18 cellular contexts compared by ENCODE assay signal in the genomic region with DNA sequence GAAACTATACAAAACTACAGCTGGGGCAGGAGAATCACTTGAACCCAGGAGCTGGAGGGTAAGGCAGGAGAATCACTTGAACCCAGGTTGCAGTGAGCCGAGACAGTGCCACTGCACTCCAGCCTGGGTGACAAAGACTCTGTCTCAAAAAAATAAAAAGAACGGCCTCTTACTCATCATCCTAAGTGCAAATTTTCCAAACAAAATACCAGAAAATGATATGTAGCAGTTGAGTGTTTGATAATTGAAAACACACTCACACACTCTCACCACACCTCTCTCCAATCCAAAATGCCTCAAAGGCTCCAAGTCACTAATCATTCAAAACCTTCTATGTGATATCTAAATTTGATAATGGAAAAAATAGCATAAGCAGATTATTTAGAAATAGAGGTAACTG. TPM values are rescaled to one million over a fixed set of nuclear protein-coding genes. Genes with fewer than 3 reads are reported as not detected.
A peak's percentile ranks its signal among the peaks of the same experiment; 100 is the strongest.
DNase-seq lines count a peak whose midpoint lies in the region; ATAC-seq and TF ChIP-seq lines count a peak whose summit lies in the region.
"Had no signal": no experiment of that assay in that cellular context is flagged by ENCODE, and none has a peak within 500 bp of the region (broad histone marks: within the 10 kb centered on the region; RNA-seq: fewer than 3 reads in every experiment).

No MANE protein-coding gene starts in this region.

- TF ChIP-seq CTCF in activated CD8-positive, alpha-beta T cell treated with anti-CD3 and anti-CD28 coated beads for 36 hours (IDR thresholded peaks at IDR 0.05) = no peak
- TF ChIP-seq CTCF in AG10803 (conservative IDR thresholded peaks at IDR 0.05; ENCODE audit: low read length) = no peak

- H3K4me1 Mint-ChIP-seq in activated CD8-positive, alpha-beta T cell treated with anti-CD3 and anti-CD28 coated beads for 36 hours (ENCODE audit: low read depth) = peaks cover 17% of the 10 kb centered on the region
- no peaks in the 10 kb centered on the region for H3K4me1 Mint-ChIP-seq in activated CD8-positive, alpha-beta T cell treated with anti-CD3 and anti-CD28 coated beads, Interleukin-2, amount 10 ng/mL, durations not matched to agents 7 days and 5 days (ENCODE audit: low read depth)
- peaks cover 10% of the 10 kb centered on the region for H3K4me1 Mint-ChIP-seq in T-helper 17 cell

- H3K36me3 Mint-ChIP-seq in activated CD8-positive, alpha-beta T cell treated with anti-CD3 and anti-CD28 coated beads for 36 hours (ENCODE audit: low read depth) = peaks cover 40% of the 10 kb centered on the region
- H3K36me3 Mint-ChIP-seq in activated CD8-positive, alpha-beta T cell treated with anti-CD3 and anti-CD28 coated beads, Interleukin-2, amount 10 ng/mL, durations not matched to agents 7 days and 5 days (ENCODE audit: low read depth) = peaks cover 42% of the 10 kb centered on the region
- H3K36me3 Mint-ChIP-seq in T-helper 17 cell (ENCODE audit: low read depth) = peaks cover 12% of the 10 kb centered on the region

- ATAC-seq in activated CD8-positive, alpha-beta T cell treated with anti-CD3 and anti-CD28 coated beads for 36 hours = no peak
- ATAC-seq in activated CD8-positive, alpha-beta T cell treated with anti-CD3 and anti-CD28 coated beads, Interleukin-2, amount 10 ng/mL, durations not matched to agents 7 days and 5 days = no peak
- ATAC-seq in T-helper 17 cell = no peak
- no peak for ATAC-seq in HG02759 (IDR thresholded peaks at IDR 0.05; ENCODE audit: unreplicated experiment)

- H3K27me3 Mint-ChIP-seq in activated CD8-positive, alpha-beta T cell treated with anti-CD3 and anti-CD28 coated beads for 36 hours = no peaks in the 10 kb centered on the region
- H3K27me3 Mint-ChIP-seq in activated CD8-positive, alpha-beta T cell treated with anti-CD3 and anti-CD28 coated beads, Interleukin-2, amount 10 ng/mL, durations not matched to agents 7 days and 5 days (ENCODE audit: low read depth) = no peaks in the 10 kb centered on the region
- H3K27me3 Mint-ChIP-seq in T-helper 17 cell = no peaks in the 10 kb centered on the region

- intact Hi-C loops in activated CD8-positive, alpha-beta T cell treated with anti-CD3 and anti-CD28 coated beads for 36 hours (cut with micrococcal nuclease) = no loop called here

- H3K4me3 ChIP-seq in AG10803 (ENCODE audit: low read length) = no peak overlapping the region
- H3K4me3 ChIP-seq: BLaER1 treated with 17β-estradiol and CSF1 and Interleukin-3, amounts not matched to agents 10 nM and 100 nM had no signal

- no peak for DNase-seq in activated CD8-positive, alpha-beta T cell treated with anti-CD3 and anti-CD28 coated beads for 36 hours
- DNase-seq in activated CD8-positive, alpha-beta T cell treated with anti-CD3 and anti-CD28 coated beads, Interleukin-2, amount 10 ng/mL, durations not matched to agents 7 days and 5 days = no peak
- peak; percentile 56 for DNase-seq in AG10803 (ENCODE audit: low read depth)
- no peak for DNase-seq in T-helper 17 cell
- peak; percentile 19 for DNase-seq in fibroblast of peridontal ligament (ENCODE audit: extremely low read depth)
- DNase-seq in DMS 273 treated with DMSO at 0.1 percent for 48 hours (lab: John Stamatoyannopoulos, UW) = no peak
- no peak for DNase-seq in stimulated activated CD8-positive, alpha-beta memory T cell treated with anti-CD3 and anti-CD28 coated beads, Interleukin-4, amount 100 ng/mL, for 48 hours
- DNase-seq: DND-41, H9, NCI-H1417 treated with DMSO at 0.1 percent for 48 hours, NCI-H187 treated with DMSO at 0.1 percent for 48 hours, NCI-H2227 treated with DMSO at 0.1 percent for 48 hours, NCI-H510A treated with DMSO at 0.1 percent for 48 hours, NCI-H82, RPMI8226, SHP77 treated with DMSO at 0.1 percent for 48 hours had no signal

- peak overlapping the region; percentile 14 for H3K27ac Mint-ChIP-seq in activated CD8-positive, alpha-beta T cell treated with anti-CD3 and anti-CD28 coated beads for 36 hours
- H3K27ac Mint-ChIP-seq in activated CD8-positive, alpha-beta T cell treated with anti-CD3 and anti-CD28 coated beads, Interleukin-2, amount 10 ng/mL, durations not matched to agents 7 days and 5 days = no peak overlapping the region
- peak overlapping the region; percentile 69 for H3K27ac Mint-ChIP-seq in T-helper 17 cell

- CTCF ChIA-PET in activated CD8-positive, alpha-beta T cell treated with anti-CD3 and anti-CD28 coated beads for 36 hours (lab: Charles Lee) = interaction anchor here (1.0 to 6.7 kb wide), 3 partner anchors 7 to 237 kb away, joined by 3 to 51 read pairs (median 23); no protein-coding TSS in a partner anchor
- CTCF ChIA-PET in activated CD8-positive, alpha-beta T cell treated with anti-CD3 and anti-CD28 coated beads, Interleukin-2, amount 10 ng/mL, durations not matched to agents 7 days and 5 days (lab: Charles Lee) = interaction anchor here (1.2 to 5.4 kb wide), 3 partner anchors 23 to 382 kb away, joined by 3 to 38 read pairs (median 17); no protein-coding TSS in a partner anchor

- no peaks in the 10 kb centered on the region for H3K9me3 ChIP-seq in T-helper 17 cell (ENCODE audit: control insufficient read depth, low read length, poor library complexity, severe bottlenecking)
- H3K9me3 ChIP-seq: BLaER1 treated with 17β-estradiol and CSF1 and Interleukin-3, amounts not matched to agents 10 nM and 100 nM had no signal

- POLR2A ChIA-PET in activated CD8-positive, alpha-beta T cell treated with anti-CD3 and anti-CD28 coated beads for 36 hours (lab: Charles Lee) = interaction anchor here (0.5 kb wide), 1 partner anchor 16 kb away, joined by 4 read pairs; no protein-coding TSS in a partner anchor
- POLR2A ChIA-PET in activated CD8-positive, alpha-beta T cell treated with anti-CD3 and anti-CD28 coated beads, Interleukin-2, amount 10 ng/mL, durations not matched to agents 7 days and 5 days (lab: Charles Lee) = no interaction called here

- H3K4me3 Mint-ChIP-seq in activated CD8-positive, alpha-beta T cell treated with anti-CD3 and anti-CD28 coated beads for 36 hours = no peak overlapping the region
- no peak overlapping the region for H3K4me3 Mint-ChIP-seq in activated CD8-positive, alpha-beta T cell treated with anti-CD3 and anti-CD28 coated beads, Interleukin-2, amount 10 ng/mL, durations not matched to agents 7 days and 5 days
- no peak overlapping the region for H3K4me3 Mint-ChIP-seq in T-helper 17 cell
- H3K4me3 Mint-ChIP-seq: H9 had no signal

- no peaks in the 10 kb centered on the region for H3K9me3 Mint-ChIP-seq in activated CD8-positive, alpha-beta T cell treated with anti-CD3 and anti-CD28 coated beads for 36 hours
- no peaks in the 10 kb centered on the region for H3K9me3 Mint-ChIP-seq in activated CD8-positive, alpha-beta T cell treated with anti-CD3 and anti-CD28 coated beads, Interleukin-2, amount 10 ng/mL, durations not matched to agents 7 days and 5 days (ENCODE audit: insufficient read depth)
- H3K9me3 Mint-ChIP-seq: H9 had no signal

RNA-seq across cellular contexts. Expression of a gene that starts 59.2 kb away (rescaled TPM):
- 10 to 100 TPM; 32.3 TPM for total RNA-seq in activated CD8-positive, alpha-beta T cell treated with anti-CD3 and anti-CD28 coated beads for 36 hours
- 10 to 100 TPM; 22.5 to 31.2 TPM for total RNA-seq in activated CD8-positive, alpha-beta T cell treated with anti-CD3 and anti-CD28 coated beads, Interleukin-2, amount 10 ng/mL, durations not matched to agents 7 days and 5 days
- 100 to 1,000 TPM in 1 of 2 donors, 10 to 100 TPM in 1; 92.7 to 128 TPM for total RNA-seq in T-helper 17 cell

Comparison
In these comparisons a context has a peak if more than half of its experiments do, and no peak if none do; other contexts are left out.
1. DNase-seq: peak in AG10803 (single experiment) and fibroblast of peridontal ligament (single experiment); none in activated CD8-positive, alpha-beta T cell treated with anti-CD3 and anti-CD28 coated beads for 36 hours (single experiment), activated CD8-positive, alpha-beta T cell treated with anti-CD3 and anti-CD28 coated beads, Interleukin-2, amount 10 ng/mL, durations not matched to agents 7 days and 5 days (single experiment), T-helper 17 cell (0 of 3), DMS 273 treated with DMSO at 0.1 percent for 48 hours (single experiment) and stimulated activated CD8-positive, alpha-beta memory T cell treated with anti-CD3 and anti-CD28 coated beads, Interleukin-4, amount 100 ng/mL, for 48 hours (single experiment).